15 cellular contexts compared by ENCODE assay signal in the genomic region with DNA sequence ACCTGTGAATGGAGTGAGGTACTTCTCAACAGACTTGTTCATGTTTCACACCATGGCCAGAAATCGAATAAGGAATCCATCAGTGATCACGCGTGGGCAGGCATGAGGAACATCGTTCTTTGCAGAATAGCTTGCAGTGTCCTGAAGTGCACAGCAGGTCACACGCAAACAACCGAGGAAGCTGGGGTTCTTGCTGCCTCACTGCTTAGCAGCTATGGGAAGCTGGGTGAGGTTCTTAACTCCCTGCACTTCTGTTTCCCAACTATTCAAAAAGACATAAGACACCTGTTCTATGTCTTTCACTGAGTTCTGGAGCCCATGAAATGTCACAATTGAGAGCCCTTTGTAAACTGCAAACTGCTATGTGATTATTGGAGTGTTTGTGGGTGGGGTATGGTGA.
A peak's percentile ranks its signal among the peaks of the same experiment; 100 is the strongest.
DNase-seq lines count a peak whose midpoint lies in the region; ATAC-seq and TF ChIP-seq lines count a peak whose summit lies in the region.
"Had no signal": no experiment of that assay in that cellular context is flagged by ENCODE, and none has a peak within 500 bp of the region (broad histone marks: within the 10 kb centered on the region; RNA-seq: fewer than 3 reads in every experiment).

No MANE protein-coding gene starts in this region.

- H3K4me1 Mint-ChIP-seq in osteocyte (ENCODE audit: unreplicated experiment) = peaks cover 56% of the 10 kb centered on the region

- POLR2A ChIA-PET in IMR-90 (lab: Charles Lee; ENCODE audit: unreplicated experiment) = no interaction called here

- CTCF ChIA-PET in IMR-90 (lab: Yijun Ruan, JAX) = no interaction called here

- no peak overlapping the region; the same call in 1 of the 2 replicates for H2BK120ac ChIP-seq in IMR-90 (ENCODE audit: low read depth, low read length)

- no peak overlapping the region for H3K4me3 Mint-ChIP-seq in osteocyte (ENCODE audit: unreplicated experiment)

- BruUV-seq in IMR-90 (replicated peaks; lab: Mats Ljungman, UMichigan) = no TSS peak

- H3K14ac ChIP-seq in IMR-90 (replicated peaks; ENCODE audit: low read depth, low read length) = no peak overlapping the region

- H2AFZ ChIP-seq in IMR-90 (replicated peaks; ENCODE audit: low read length, poor library complexity) (no peak overlapping the region), GM23248 (no peak overlapping the region)

- H3K4me2 ChIP-seq in IMR-90 (ENCODE audit: low read depth, low read length) = no peak overlapping the region
- H3K4me2 ChIP-seq in GM23248 (ENCODE audit: unreplicated experiment) = no peak overlapping the region
- H3K4me2 ChIP-seq: BLaER1 had no signal

- H4K5ac ChIP-seq in IMR-90 (ENCODE audit: low read depth, low read length) = no peak overlapping the region

- no peak for TF ChIP-seq POLR2A in IMR-90 (IDR thresholded peaks at IDR 0.05; ENCODE audit: low read depth, low read length)
- no peak for TF ChIP-seq POLR2A in gastrocnemius medialis (IDR thresholded peaks at IDR 0.05)

- peak overlapping the region; percentile 78; the same call in 1 of the 2 replicates for H2AK5ac ChIP-seq in IMR-90 (ENCODE audit: low read depth, low read length)

- H3K4ac ChIP-seq in IMR-90 (ENCODE audit: low read depth, low read length) = peak overlapping the region; percentile 36; the same call in 1 of the 2 replicates

- TF ChIP-seq RAD21 in IMR-90 (IDR thresholded peaks at IDR 0.05; ENCODE audit: low read length) = no peak

- no peaks in the 10 kb centered on the region for H3K27me3 Mint-ChIP-seq in osteocyte (ENCODE audit: unreplicated experiment)

- no peak overlapping the region for H3K56ac ChIP-seq in IMR-90 (ENCODE audit: extremely low read depth, insufficient read depth, low read length)

- H3K27ac Mint-ChIP-seq in osteocyte (ENCODE audit: unreplicated experiment) = no peak overlapping the region

- H3K36me3 ChIP-seq in IMR-90 (ENCODE audit: control insufficient read depth, insufficient read depth, low read length) (no peaks in the 10 kb centered on the region), gastrocnemius medialis (no peaks in the 10 kb centered on the region), GM23248 (ENCODE audit: low read depth) (no peaks in the 10 kb centered on the region)
- H3K36me3 ChIP-seq: BLaER1, SJSA1 had no signal

- H2BK15ac ChIP-seq in IMR-90 (ENCODE audit: low read depth, low read length) = 0 out of 3 replicates have a peak overlapping the region, but pooled peaks have one; percentile 12

- no peak overlapping the region for H2BK5ac ChIP-seq in IMR-90 (ENCODE audit: low read depth, low read length, poor library complexity, severe bottlenecking)

- H3K9ac ChIP-seq in IMR-90 (ENCODE audit: low read depth, low read length) (no peak overlapping the region), GM23248 (no peak overlapping the region)
- H3K9ac ChIP-seq: BLaER1 had no signal

- peaks cover 27% of the 10 kb centered on the region for H3K9me1 ChIP-seq in IMR-90 (ENCODE audit: insufficient read depth, low read length)

- ATAC-seq in IMR-90 (ENCODE audit: low read depth) = no peak
- ATAC-seq in gastrocnemius medialis = no peak
- ATAC-seq: HepG2 had no signal

- H4K20me1 ChIP-seq in IMR-90 (ENCODE audit: insufficient read depth, low read length) (no peaks in the 10 kb centered on the region), GM23248 (ENCODE audit: insufficient read depth) (no peaks in the 10 kb centered on the region)
- H4K20me1 ChIP-seq: BLaER1 had no signal

- H4K91ac ChIP-seq in IMR-90 (ENCODE audit: insufficient read depth, low read depth, low read length) = peak overlapping the region; percentile 28; the same call in 1 of the 2 replicates

- no peaks in the 10 kb centered on the region for H3K9me3 Mint-ChIP-seq in osteocyte (ENCODE audit: unreplicated experiment)

- dilution Hi-C loops in IMR-90 (cut with HindIII; ENCODE audit: low sequenced_read_pairs, unreplicated experiment) = no loop called here

- H3K79me1 ChIP-seq in IMR-90 (ENCODE audit: low read depth in 1 of 2, low read length in 2 of 2) = no peaks in the 10 kb centered on the region; a peak in 1 of 4 replicates

- H3K23ac ChIP-seq in IMR-90 (ENCODE audit: low read depth, low read length) = no peak overlapping the region

- peaks cover 5% of the 10 kb centered on the region for H3K79me2 ChIP-seq in GM23248 (ENCODE audit: insufficient read depth)

- H3K36me3 Mint-ChIP-seq in osteocyte (ENCODE audit: unreplicated experiment) = no peaks in the 10 kb centered on the region

- peak; percentile 28 for DNase-seq in DMS 273 (lab: John Stamatoyannopoulos, UW; ENCODE audit: unreplicated experiment)
- no peak for DNase-seq in DMS 273 treated with DMSO at 0.1 percent for 48 hours (lab: John Stamatoyannopoulos, UW)
- no peak for DNase-seq in IMR-90
- peak; percentile 17 for DNase-seq in islet precursor cell
- DNase-seq in gastrocnemius medialis = no peak
- no peak for DNase-seq in GM19238 (ENCODE audit: insufficient read length, low spot score)
- DNase-seq in GM23248 = no peak
- DNase-seq in osteocyte (ENCODE audit: extremely low spot score, unreplicated experiment) = no peak
- DNase-seq: NCI-H1417, NCI-H2029 treated with DMSO at 0.1 percent for 48 hours, NCI-H510A treated with DMSO at 0.1 percent for 48 hours had no signal

- peak overlapping the region in 1 of 2 experiments; percentile 30; a peak in 1 of 4 replicates for H4K8ac ChIP-seq in IMR-90 (ENCODE audit: low read depth in 2 of 2, low read length in 2 of 2)

- peaks cover 26% of the 10 kb centered on the region for H3K4me1 ChIP-seq in IMR-90 (ENCODE audit: control insufficient read depth, insufficient read depth, low read length)
- peaks cover 88 to 100% of the 10 kb centered on the region in 2 donors for H3K4me1 ChIP-seq in gastrocnemius medialis
- peaks cover 53% of the 10 kb centered on the region for H3K4me1 ChIP-seq in GM23248 (ENCODE audit: insufficient read depth)

- peak overlapping the region; percentile 49; the same call in 1 of the 2 replicates for H2BK20ac ChIP-seq in IMR-90 (ENCODE audit: low read depth, low read length)

- no peak for TF ChIP-seq CTCF in IMR-90 (conservative IDR thresholded peaks at IDR 0.05; ENCODE audit: low read depth, low read length)
- TF ChIP-seq CTCF in gastrocnemius medialis (IDR thresholded peaks at IDR 0.05 in 4 of 5, conservative IDR thresholded peaks at IDR 0.05 in 1 of 5) = no peak
- TF ChIP-seq CTCF in osteocyte (IDR thresholded peaks at IDR 0.05) = no peak

- H3K27ac ChIP-seq in IMR-90 (ENCODE audit: insufficient read depth, low read length) (no peak overlapping the region), gastrocnemius medialis (peak overlapping the region; percentile 69 to 87 (median 83)), GM23248 (no peak overlapping the region; the same call in 1 of the 2 replicates)
- H3K27ac ChIP-seq: 22Rv1, BLaER1, SJSA1 had no signal

- peaks cover 57% of the 10 kb centered on the region for H3F3A ChIP-seq in GM23248 (ENCODE audit: insufficient read depth)

- H3K18ac ChIP-seq in IMR-90 (ENCODE audit: low read depth, low read length) = no peak overlapping the region

- no CpG with 5 or more reads among the region's 6 CpGs for WGBS in IMR-90 (ENCODE audit: extremely low coverage in 2 of 2, insufficient read length in 1 of 2), 2 experiments
- 95 to 98% methylated on average over 6 of the region's 6 CpGs for WGBS in GM23248 (ENCODE audit: low coverage in 1 of 2, low lambda C conversion rate in 2 of 2, missing lambda C conversion rate in 2 of 2), 2 experiments

- H3K4me3 ChIP-seq in IMR-90 (ENCODE audit: insufficient read depth, low read depth, low read length) (no peak overlapping the region), gastrocnemius medialis (no peak overlapping the region), GM23248 (no peak overlapping the region)
- H3K4me3 ChIP-seq: BLaER1, SJSA1 had no signal

- no peak overlapping the region for H2AK9ac ChIP-seq in IMR-90 (replicated peaks; ENCODE audit: low read depth, low read length, poor library complexity)

- H3K9me2 ChIP-seq in GM23248 (ENCODE audit: insufficient read depth) = no peaks in the 10 kb centered on the region

- no peaks in the 10 kb centered on the region for H3K27me3 ChIP-seq in IMR-90 (ENCODE audit: control insufficient read depth, insufficient read depth, low read length)
- no peaks in the 10 kb centered on the region for H3K27me3 ChIP-seq in gastrocnemius medialis
- H3K27me3 ChIP-seq in GM23248 (replicated peaks; ENCODE audit: insufficient read depth) = no peaks in the 10 kb centered on the region
- H3K27me3 ChIP-seq: BLaER1, SJSA1 had no signal

- H3K9me3 ChIP-seq in IMR-90 (ENCODE audit: control insufficient read depth, insufficient read depth, low read length) = no peaks in the 10 kb centered on the region
- H3K9me3 ChIP-seq in gastrocnemius medialis = no peaks in the 10 kb centered on the region
- no peaks in the 10 kb centered on the region for H3K9me3 ChIP-seq in GM23248 (ENCODE audit: low read depth)
- H3K9me3 ChIP-seq: BLaER1, SJSA1 had no signal

- in situ Hi-C loops in IMR-90 (cut with MboI; ENCODE audit: low sequenced_read_pairs) = no loop called here
- in situ Hi-C loops in gastrocnemius medialis (cut with MboI; ENCODE audit: low sequenced_read_pairs in 4 of 4) = no loop called here
- in situ Hi-C loops in GM23248 (cut with MboI) = no loop called here

- intact Hi-C loops in IMR-90 (cut with micrococcal nuclease) = no loop called here
- intact Hi-C loops in gastrocnemius medialis (cut with DNase I; ENCODE audit: low total_unique reads) = no loop called here

TF ChIP-seq in IMR-90, 13 proteins besides CTCF, POLR2A, EP300 and RAD21:
- no peak for TF ChIP-seq RFX5 (IDR thresholded peaks at IDR 0.05; ENCODE audit: low read depth, low read length)
- TF ChIP-seq CEBPB (IDR thresholded peaks at IDR 0.05; ENCODE audit: low read depth, low read length) = no peak
- TF ChIP-seq MAFK (IDR thresholded peaks at IDR 0.05; ENCODE audit: low read depth, low read length) = no peak
- no peak for TF ChIP-seq RCOR1 (IDR thresholded peaks at IDR 0.05; ENCODE audit: insufficient replicate concordance, low read length)
- no peak for TF ChIP-seq BHLHE40 (IDR thresholded peaks at IDR 0.05; ENCODE audit: low read depth, low read length)
- no peak for TF ChIP-seq CHD1 (IDR thresholded peaks at IDR 0.05; ENCODE audit: low read depth, low read length)
- no peak for TF ChIP-seq SMC3 (IDR thresholded peaks at IDR 0.05; ENCODE audit: low read depth, low read length)
- no peak for TF ChIP-seq MXI1 (IDR thresholded peaks at IDR 0.05; ENCODE audit: borderline replicate concordance, low read depth, low read length)
- no peak for TF ChIP-seq NFE2L2 (IDR thresholded peaks at IDR 0.05; ENCODE audit: low read depth, low read length)
- no peak for TF ChIP-seq USF2 (IDR thresholded peaks at IDR 0.05; ENCODE audit: low read depth, low read length)
- no peak for TF ChIP-seq MAZ (IDR thresholded peaks at IDR 0.05; ENCODE audit: borderline replicate concordance, low read depth, low read length)

Comparison
In these comparisons a context has a peak if more than half of its experiments do, and no peak if none do; other contexts are left out.
1. DNase-seq: peak in DMS 273 (single experiment) and islet precursor cell (single experiment); none in DMS 273 treated with DMSO at 0.1 percent for 48 hours (single experiment), IMR-90 (single experiment), gastrocnemius medialis (0 of 2), GM19238 (single experiment), GM23248 (single experiment) and osteocyte (single experiment).
2. H3K27ac ChIP-seq: peak in gastrocnemius medialis (4 of 4); none in IMR-90 (single experiment) and GM23248 (single experiment).